Comparison of ENCODE assay signal across 28 cellular contexts in genomic region chr3:24225027-24225743, GRCh38.
A peak's percentile ranks its signal among the peaks of the same experiment; 100 is the strongest.
DNase-seq lines count a peak whose midpoint lies in the region; ATAC-seq and TF ChIP-seq lines count a peak whose summit lies in the region.
"Had no signal": no experiment of that assay in that cellular context is flagged by ENCODE, and none has a peak within 500 bp of the region (broad histone marks: within the 10 kb centered on the region; RNA-seq: fewer than 3 reads in every experiment).

No MANE protein-coding gene starts in this region.

- H3K27ac Mint-ChIP-seq in MCF 10A (ENCODE audit: low read depth, unreplicated experiment), result no peak overlapping the region
- H3K27ac Mint-ChIP-seq: activated naive CD8-positive, alpha-beta T cell treated with anti-CD3 and anti-CD28 coated beads, Interleukin-2, amount 10 ng/mL, durations not matched to agents 7 days and 5 days; CD4-positive, CD25-positive, alpha-beta regulatory T cell; natural killer cell had no signal

- POLR2A ChIA-PET in MCF 10A (lab: Yijun Ruan, JAX), result interaction anchor here (0.6 kb wide), 1 partner anchor 148 kb away, joined by 4 read pairs; no protein-coding TSS in a partner anchor

- peak overlapping the region; percentile 46 to 56 for H3K27ac ChIP-seq in breast epithelium
- H3K27ac ChIP-seq in esophagus muscularis mucosa (replicated peaks in 1 of 4), result peak overlapping the region; percentile 22 to 64 (median 54)
- H3K27ac ChIP-seq in thoracic aorta, result peak overlapping the region; percentile 62 to 64
- H3K27ac ChIP-seq: hepatocyte, SJSA1, suprapubic skin had no signal

- TF ChIP-seq EP300 in esophagus muscularis mucosa (IDR thresholded peaks at IDR 0.05), result no peak

- H3K4me1 Mint-ChIP-seq in MCF 10A (ENCODE audit: insufficient read depth, unreplicated experiment), result peaks cover 18% of the 10 kb centered on the region
- H3K4me1 Mint-ChIP-seq: natural killer cell had no signal

- intact Hi-C loops in breast epithelium (cut with DNase I; ENCODE audit: low total_unique reads) (no loop called here), MCF 10A (cut with micrococcal nuclease) (no loop called here), esophagus muscularis mucosa (cut with DNase I) (no loop called here)

- H3K4me1 ChIP-seq in breast epithelium (peaks cover 0 to 10% of the 10 kb centered on the region in 2 donors), esophagus muscularis mucosa (peaks cover 16 to 54% (median 51%) of the 10 kb centered on the region in 4 donors), thoracic aorta (ENCODE audit: control insufficient read depth in 1 of 2, low read depth in 2 of 2) (peaks cover 42 to 73% of the 10 kb centered on the region in 2 donors)

- no peaks in the 10 kb centered on the region for H3K36me3 Mint-ChIP-seq in MCF 10A (ENCODE audit: insufficient read depth, unreplicated experiment)
- H3K36me3 Mint-ChIP-seq: activated naive CD8-positive, alpha-beta T cell treated with anti-CD3 and anti-CD28 coated beads, Interleukin-2, amount 10 ng/mL, durations not matched to agents 7 days and 5 days; CD4-positive, CD25-positive, alpha-beta regulatory T cell; natural killer cell had no signal

- CTCF ChIA-PET in MCF 10A (lab: Yijun Ruan, JAX), result interaction anchor here (1.5 to 1.7 kb wide), 3 partner anchors 9 to 39 kb away, joined by 5 to 7 read pairs (median 6); no protein-coding TSS in a partner anchor

- H3K4me3 Mint-ChIP-seq in MCF 10A (ENCODE audit: unreplicated experiment), result no peak overlapping the region
- H3K4me3 Mint-ChIP-seq: activated naive CD8-positive, alpha-beta T cell treated with anti-CD3 and anti-CD28 coated beads, Interleukin-2, amount 10 ng/mL, durations not matched to agents 7 days and 5 days; activated T-cell treated with anti-CD3 and anti-CD28 coated beads, Interleukin-2, amount 50 U/mL, for 4 hours; CD4-positive, CD25-positive, alpha-beta regulatory T cell; natural killer cell had no signal

- no peak for TF ChIP-seq POLR2A in breast epithelium (IDR thresholded peaks at IDR 0.05)
- no peak for TF ChIP-seq POLR2A in esophagus muscularis mucosa (IDR thresholded peaks at IDR 0.05; ENCODE audit: low read depth)

- ATAC-seq in HG02885 (IDR thresholded peaks at IDR 0.05; ENCODE audit: poor library complexity, unreplicated experiment) (peak; percentile 62), thoracic aorta (ENCODE audit: insufficient number of reproducible peaks, low FRiP score, low read depth) (no peak)
- ATAC-seq: activated T-cell treated with anti-CD3 and anti-CD28 coated beads, Interleukin-2, amount 50 U/mL, for 4 hours; mucosa of descending colon; natural killer cell had no signal

- no peaks in the 10 kb centered on the region for H3K9me3 Mint-ChIP-seq in MCF 10A (ENCODE audit: unreplicated experiment)
- H3K9me3 Mint-ChIP-seq: activated naive CD8-positive, alpha-beta T cell treated with anti-CD3 and anti-CD28 coated beads, Interleukin-2, amount 10 ng/mL, durations not matched to agents 7 days and 5 days; activated T-cell treated with anti-CD3 and anti-CD28 coated beads, Interleukin-2, amount 50 U/mL, for 4 hours; natural killer cell had no signal

- no TSS peak for BruUV-seq in MCF 10A (replicated peaks; lab: Mats Ljungman, UMichigan)

- H3K36me3 ChIP-seq in breast epithelium (no peaks in the 10 kb centered on the region), esophagus muscularis mucosa (no peaks in the 10 kb centered on the region), thoracic aorta (peaks cover 8% of the 10 kb centered on the region)
- H3K36me3 ChIP-seq: esophagus squamous epithelium, SJSA1, suprapubic skin had no signal

- no peak for TF ChIP-seq CTCF in breast epithelium (IDR thresholded peaks at IDR 0.05)
- no peak for TF ChIP-seq CTCF in MCF 10A (IDR thresholded peaks at IDR 0.05; ENCODE audit: unreplicated experiment)
- no peak for TF ChIP-seq CTCF in esophagus muscularis mucosa (IDR thresholded peaks at IDR 0.05)
- no peak for TF ChIP-seq CTCF in thoracic aorta (IDR thresholded peaks at IDR 0.05)

- WGBS in esophagus muscularis mucosa, result 34% methylated on average over 5 of the region's 5 CpGs

- H3K4me3 ChIP-seq in breast epithelium (no peak overlapping the region), esophagus muscularis mucosa (no peak overlapping the region), thoracic aorta (peak overlapping the region; percentile 8)
- H3K4me3 ChIP-seq: esophagus squamous epithelium, hepatocyte, lung, mucosa of descending colon, SJSA1, skin epidermis, suprapubic skin had no signal

- H3K9me3 ChIP-seq in breast epithelium, result no peaks in the 10 kb centered on the region
- no peaks in the 10 kb centered on the region for H3K9me3 ChIP-seq in esophagus muscularis mucosa
- H3K9me3 ChIP-seq in thoracic aorta, result no peaks in the 10 kb centered on the region
- H3K9me3 ChIP-seq: esophagus squamous epithelium, mucosa of descending colon, SJSA1, suprapubic skin had no signal

- no peaks in the 10 kb centered on the region for H3K27me3 Mint-ChIP-seq in MCF 10A (ENCODE audit: insufficient read depth, unreplicated experiment)

- DNase-seq in breast epithelium (ENCODE audit: low spot score in 2 of 2) (no peak), MCF 10A (ENCODE audit: unreplicated experiment) (no peak), esophagus muscularis mucosa (ENCODE audit: extremely low spot score) (no peak), thoracic aorta (ENCODE audit: low spot score) (no peak), germinal center (ENCODE audit: low spot score) (no peak), NCI-H2196 treated with DMSO at 0.1 percent for 48 hours (lab: John Stamatoyannopoulos, UW; ENCODE audit: unreplicated experiment) (no peak), activated T-cell treated with anti-CD3 and anti-CD28 coated beads for 4 hours (no peak)
- DNase-seq: 8988T; activated gamma-delta T cell treated with Interleukin-2 at 50 U/mL for 16 hours; activated naive CD8-positive, alpha-beta T cell treated with anti-CD3 and anti-CD28 coated beads, Interleukin-2, amount 10 ng/mL, durations not matched to agents 7 days and 5 days; activated T-cell treated with anti-CD3 and anti-CD28 coated beads, Interleukin-2, amount 50 U/mL, for 4 hours; CD4-positive, CD25-positive, alpha-beta regulatory T cell; esophagus squamous epithelium; kidney glomerular epithelial cell; mucosa of descending colon; natural killer cell; NCI-H1048; NCI-H1694; NCI-H2171; NCI-H510A; occipital lobe; stimulated activated naive CD4-positive, alpha-beta T cell had no signal

- no peaks in the 10 kb centered on the region for H3K27me3 ChIP-seq in breast epithelium
- no peaks in the 10 kb centered on the region for H3K27me3 ChIP-seq in esophagus muscularis mucosa
- H3K27me3 ChIP-seq in thoracic aorta (replicated peaks; ENCODE audit: insufficient read depth), result no peaks in the 10 kb centered on the region
- H3K27me3 ChIP-seq: esophagus squamous epithelium, hepatocyte, SJSA1, suprapubic skin had no signal
